Comparison of ENCODE assay signal across 39 cellular contexts in genomic region chr13:37164635-37165034, GRCh38. TPM values are rescaled to one million over a fixed set of nuclear protein-coding genes. Genes with fewer than 3 reads are reported as not detected.
"Had no signal": no experiment of that assay in that cellular context is flagged by ENCODE, and none has a peak within 500 bp of the region (broad histone marks: within the 10 kb centered on the region; RNA-seq: fewer than 3 reads in every experiment).

No MANE protein-coding gene starts in this region.

- H3K27ac ChIP-seq: adrenal gland, body of pancreas, brain microvascular endothelial cell, breast epithelium, WERI-Rb-1 had no signal

- ATAC-seq: activated CD8-positive, alpha-beta T cell treated with anti-CD3 and anti-CD28 coated beads for 36 hours; activated naive CD4-positive, alpha-beta T cell treated with anti-CD3 and anti-CD28 coated beads, Interleukin-2, amount 50 U/mL, for 72 hours; activated T-cell treated with anti-CD3 and anti-CD28 coated beads, Interleukin-2, amount 50 U/mL, for 4 hours; activated T-cell treated with anti-CD3 and anti-CD28 coated beads, Interleukin-2, amount 50 U/mL, for 72 hours; activated T-helper 17 cell treated with anti-CD3 and anti-CD28 coated beads, Interleukin-2, amount 50 U/mL, for 72 hours; body of pancreas had no signal

- H3K36me3 ChIP-seq: adrenal gland, brain microvascular endothelial cell, breast epithelium, WERI-Rb-1 had no signal

- H3K4me3 Mint-ChIP-seq: activated B cell treated with CpG ODN at 0.5 μM for 24 hours; activated CD4-positive, alpha-beta memory T cell treated with anti-CD3 and anti-CD28 coated beads for 36 hours; activated CD4-positive, alpha-beta T cell treated with anti-CD3 and anti-CD28 coated beads, Interleukin-2, amount 10 ng/mL, durations not matched to agents 24 days and 14 days; activated CD8-positive, alpha-beta T cell treated with anti-CD3 and anti-CD28 coated beads for 36 hours; activated naive CD4-positive, alpha-beta T cell treated with anti-CD3 and anti-CD28 coated beads for 36 hours; activated naive CD8-positive, alpha-beta T cell treated with anti-CD3 and anti-CD28 coated beads for 36 hours; activated T-cell treated with anti-CD3 and anti-CD28 coated beads, Interleukin-2, amount 50 U/mL, for 4 hours; activated T-cell treated with anti-CD3 and anti-CD28 coated beads, Interleukin-2, amount 50 U/mL, for 72 hours; activated T-helper 1 cell treated with anti-CD3 and anti-CD28 coated beads, Interleukin-12 subunit alpha, Interleukin-12 subunit beta, Interleukin-2, Interleukin-4 antibody, amounts not matched to agents 30 ng/mL and 10 ng/mL and 1 ng/mL, durations not matched to agents 14 hours and 24 hours and 36 hours; activated T-helper 17 cell treated with anti-CD3 and anti-CD28 coated beads, Interleukin-2, amount 50 U/mL, for 72 hours; T-helper 1 cell treated with Interleukin-12 subunit alpha and Interleukin-12 subunit beta and Interleukin-4 antibody, amounts not matched to agents 30 μg/mL and 1 μg/mL, for 36 hours; T-helper 2 cell treated with Interferon-gamma antibody and Interleukin-4, amounts not matched to agents 5 μg/mL and 100 μg/mL, for 36 hours had no signal

- H3K4me1 ChIP-seq: adrenal gland, body of pancreas, breast epithelium had no signal

- H3K36me3 Mint-ChIP-seq: activated CD4-positive, alpha-beta memory T cell treated with anti-CD3 and anti-CD28 coated beads for 36 hours; activated naive CD8-positive, alpha-beta T cell treated with anti-CD3 and anti-CD28 coated beads for 36 hours had no signal

- H3K27me3 Mint-ChIP-seq: activated B cell treated with CpG ODN at 0.5 μM for 24 hours; activated CD4-positive, alpha-beta memory T cell treated with anti-CD3 and anti-CD28 coated beads for 36 hours; activated CD4-positive, alpha-beta T cell treated with anti-CD3 and anti-CD28 coated beads, Interleukin-2, amount 10 ng/mL, durations not matched to agents 24 days and 14 days; activated CD8-positive, alpha-beta T cell treated with anti-CD3 and anti-CD28 coated beads for 36 hours; activated naive CD8-positive, alpha-beta T cell treated with anti-CD3 and anti-CD28 coated beads for 36 hours had no signal

- DNase-seq: activated B cell treated with CpG ODN at 0.5 μM for 24 hours; activated CD4-positive, alpha-beta memory T cell treated with anti-CD3 and anti-CD28 coated beads for 36 hours; activated CD4-positive, alpha-beta T cell treated with anti-CD3 and anti-CD28 coated beads for 4 hours; activated CD4-positive, alpha-beta T cell treated with anti-CD3 and anti-CD28 coated beads, Interleukin-2, amount 10 ng/mL, durations not matched to agents 24 days and 14 days; activated CD4-positive, alpha-beta T cell treated with anti-CD3 and anti-CD28 coated beads, Interleukin-2, amount 50 U/mL, for 1 hour; activated CD4-positive, alpha-beta T cell treated with anti-CD3 and anti-CD28 coated beads, Interleukin-2, amount 50 U/mL, for 4 hours; activated CD4-positive, CD25-positive, alpha-beta regulatory T cell treated with anti-CD3 and anti-CD28 coated beads, Interleukin-2, amount 50 U/mL, for 72 hours; activated CD8-positive, alpha-beta memory T cell treated with anti-CD3 and anti-CD28 coated beads, Interleukin-2, amount 50 U/mL, for 4 hours; activated CD8-positive, alpha-beta T cell treated with anti-CD3 and anti-CD28 coated beads for 36 hours; activated effector memory CD4-positive, alpha-beta T cell treated with anti-CD3 and anti-CD28 coated beads, Interleukin-2, amount 50 U/mL, for 16 hours; activated gamma-delta T cell treated with Interleukin-2 at 50 U/mL for 16 hours; activated naive CD4-positive, alpha-beta T cell; activated naive CD4-positive, alpha-beta T cell treated with anti-CD3 and anti-CD28 coated beads for 36 hours; activated naive CD4-positive, alpha-beta T cell treated with anti-CD3 and anti-CD28 coated beads, Interleukin-2, amount 50 U/mL, for 16 hours; activated naive CD8-positive, alpha-beta T cell treated with anti-CD3 and anti-CD28 coated beads for 36 hours; activated T-cell treated with anti-CD3 and anti-CD28 coated beads for 4 hours; activated T-cell treated with anti-CD3 and anti-CD28 coated beads, Interleukin-2, amount 50 U/mL, for 1 hour; activated T-cell treated with anti-CD3 and anti-CD28 coated beads, Interleukin-2, amount 50 U/mL, for 4 hours; activated T-cell treated with anti-CD3 and anti-CD28 coated beads, Interleukin-2, amount 50 U/mL, for 72 hours; adrenal gland; amniotic stem cell; aorta; body of pancreas; brain microvascular endothelial cell; central memory CD4-positive, alpha-beta T cell; T-helper 1 cell; T-helper 2 cell; T-helper 9 cell; WERI-Rb-1 had no signal

- H3K27ac Mint-ChIP-seq: activated B cell treated with CpG ODN at 0.5 μM for 24 hours; activated CD4-positive, alpha-beta memory T cell treated with anti-CD3 and anti-CD28 coated beads for 36 hours; activated CD4-positive, alpha-beta T cell treated with anti-CD3 and anti-CD28 coated beads, Interleukin-2, amount 10 ng/mL, durations not matched to agents 24 days and 14 days; activated CD8-positive, alpha-beta T cell treated with anti-CD3 and anti-CD28 coated beads for 36 hours; activated naive CD4-positive, alpha-beta T cell treated with anti-CD3 and anti-CD28 coated beads for 36 hours; activated naive CD4-positive, alpha-beta T cell treated with anti-CD3 and anti-CD28 coated beads, Interleukin-2, amount 50 U/mL, for 72 hours; activated naive CD8-positive, alpha-beta T cell treated with anti-CD3 and anti-CD28 coated beads for 36 hours; activated T-cell treated with anti-CD3 and anti-CD28 coated beads, Interleukin-2, amount 50 U/mL, for 72 hours; activated T-helper 1 cell treated with anti-CD3 and anti-CD28 coated beads, Interleukin-12 subunit alpha, Interleukin-12 subunit beta, Interleukin-2, Interleukin-4 antibody, amounts not matched to agents 30 ng/mL and 10 ng/mL and 1 ng/mL, durations not matched to agents 14 hours and 24 hours and 36 hours; activated T-helper 17 cell treated with anti-CD3 and anti-CD28 coated beads, Interleukin-2, amount 50 U/mL, for 72 hours; T-helper 1 cell treated with Interleukin-12 subunit alpha and Interleukin-12 subunit beta and Interleukin-4 antibody, amounts not matched to agents 30 μg/mL and 1 μg/mL, for 36 hours; T-helper 2 cell treated with Interferon-gamma antibody and Interleukin-4, amounts not matched to agents 5 μg/mL and 100 μg/mL, for 36 hours had no signal

- H3K27me3 ChIP-seq: adrenal gland, body of pancreas, brain microvascular endothelial cell, breast epithelium had no signal

- H3K4me3 ChIP-seq: adrenal gland, body of pancreas, breast epithelium had no signal

- H3K4me1 Mint-ChIP-seq: activated B cell treated with CpG ODN at 0.5 μM for 24 hours; activated CD4-positive, alpha-beta T cell treated with anti-CD3 and anti-CD28 coated beads, Interleukin-2, amount 10 ng/mL, durations not matched to agents 24 days and 14 days; activated naive CD8-positive, alpha-beta T cell treated with anti-CD3 and anti-CD28 coated beads for 36 hours; activated T-helper 17 cell treated with anti-CD3 and anti-CD28 coated beads, Interleukin-2, amount 50 U/mL, for 72 hours had no signal

- H3K9me3 ChIP-seq: adrenal gland, body of pancreas had no signal

RNA-seq across cellular contexts. Expression of gene CSNK1A1L, which starts 59.2 kb away (rescaled TPM):
- total RNA-seq: activated B cell treated with CpG ODN at 0.5 μM for 24 hours; activated CD4-positive, alpha-beta memory T cell treated with anti-CD3 and anti-CD28 coated beads for 36 hours; activated CD4-positive, alpha-beta T cell treated with anti-CD3 and anti-CD28 coated beads, Interleukin-2, amount 10 ng/mL, durations not matched to agents 24 days and 14 days; activated CD8-positive, alpha-beta memory T cell treated with anti-CD3 and anti-CD28 coated beads for 36 hours; activated CD8-positive, alpha-beta T cell treated with anti-CD3 and anti-CD28 coated beads for 36 hours; activated naive CD4-positive, alpha-beta T cell treated with anti-CD3 and anti-CD28 coated beads for 36 hours; activated naive CD4-positive, alpha-beta T cell treated with anti-CD3 and anti-CD28 coated beads, Interleukin-2, amount 50 U/mL, for 72 hours; activated T-cell treated with anti-CD3 and anti-CD28 coated beads, Interleukin-2, amount 50 U/mL, for 4 hours; activated T-cell treated with anti-CD3 and anti-CD28 coated beads, Interleukin-2, amount 50 U/mL, for 72 hours; activated T-helper 1 cell treated with anti-CD3 and anti-CD28 coated beads, Interleukin-12 subunit alpha, Interleukin-12 subunit beta, Interleukin-2, Interleukin-4 antibody, amounts not matched to agents 30 ng/mL and 10 ng/mL and 1 ng/mL, durations not matched to agents 14 hours and 24 hours and 36 hours; activated T-helper 17 cell treated with anti-CD3 and anti-CD28 coated beads, Interleukin-2, amount 50 U/mL, for 72 hours; adrenal gland; aorta; astrocyte; body of pancreas; breast epithelium; cardiac septum; cerebellum had no signal
- polyA plus RNA-seq: adrenal gland, aorta had no signal
